24 cellular contexts compared by ENCODE assay signal in genomic region chrX:72352786-72353185, GRCh38. TPM values are rescaled to one million over a fixed set of nuclear protein-coding genes. Genes with fewer than 3 reads are reported as not detected.
DNase-seq lines count a peak whose midpoint lies in the region; ATAC-seq, FAIRE-seq and TF ChIP-seq lines count a peak whose summit lies in the region.
"Had no signal": no experiment of that assay in that cellular context is flagged by ENCODE, and none has a peak within 500 bp of the region (broad histone marks: within the 10 kb centered on the region; RNA-seq: fewer than 3 reads in every experiment).

No MANE protein-coding gene starts in this region.

- ATAC-seq in GM18909 (IDR thresholded peaks at IDR 0.05; ENCODE audit: poor library complexity, unreplicated experiment), result no peak
- ATAC-seq: A549, GM12878, GM23338, HCT116 had no signal

- no peak overlapping the region for H2AFZ ChIP-seq in astrocyte (ENCODE audit: low read depth, low read length)
- H2AFZ ChIP-seq: GM23338 had no signal

- H3K4me2 ChIP-seq in astrocyte (ENCODE audit: low read length), result no peak overlapping the region
- H3K4me2 ChIP-seq: A549; BLaER1 treated with 17β-estradiol and CSF1 and Interleukin-3, amounts not matched to agents 10 nM and 100 nM; GM23338 had no signal

- no peaks in the 10 kb centered on the region for H3K9me3 ChIP-seq in astrocyte (ENCODE audit: insufficient read depth, low read depth, low read length)
- H3K9me3 ChIP-seq: A549; BE2C; BLaER1 treated with 17β-estradiol and CSF1 and Interleukin-3, amounts not matched to agents 10 nM and 100 nM had no signal

- no peaks in the 10 kb centered on the region for H3K27me3 Mint-ChIP-seq in astrocyte (ENCODE audit: low read depth, unreplicated experiment)
- H3K27me3 Mint-ChIP-seq: CD4-positive, alpha-beta T cell had no signal

- no peak overlapping the region for H3K4me3 ChIP-seq in astrocyte (ENCODE audit: insufficient read depth, low read depth, low read length)
- H3K4me3 ChIP-seq: A549; BLaER1 treated with 17β-estradiol and CSF1 and Interleukin-3, amounts not matched to agents 10 nM and 100 nM; GM12878; GM23338 had no signal

- TF ChIP-seq CTCF in D721Med (IDR thresholded peaks at IDR 0.05; ENCODE audit: insufficient read depth, missing control alignments), result no peak
- no peak for TF ChIP-seq CTCF in astrocyte (IDR thresholded peaks at IDR 0.05; ENCODE audit: insufficient read depth, low read depth, low read length)

- H3K27ac Mint-ChIP-seq in astrocyte (ENCODE audit: unreplicated experiment), result no peak overlapping the region
- H3K27ac Mint-ChIP-seq: CD14-positive monocyte; CD4-positive, alpha-beta T cell; CD8-positive, alpha-beta memory T cell; GM23338; H9 had no signal

- no peaks in the 10 kb centered on the region for H3K27me3 ChIP-seq in astrocyte (ENCODE audit: insufficient read depth, low read length)
- H3K27me3 ChIP-seq: BE2C had no signal

- H3K79me2 ChIP-seq in astrocyte (ENCODE audit: insufficient read depth, low read length), result no peaks in the 10 kb centered on the region

- H3K4me1 Mint-ChIP-seq in astrocyte (ENCODE audit: low read depth, unreplicated experiment), result peaks cover 12% of the 10 kb centered on the region
- H3K4me1 Mint-ChIP-seq: CD14-positive monocyte; CD8-positive, alpha-beta memory T cell had no signal

- no peaks in the 10 kb centered on the region for H4K20me1 ChIP-seq in astrocyte (ENCODE audit: insufficient read depth, low read length)

- no peaks in the 10 kb centered on the region for H3K36me3 ChIP-seq in astrocyte (ENCODE audit: insufficient read depth, low read length)
- H3K36me3 ChIP-seq: BE2C had no signal

- no peaks in the 10 kb centered on the region for H3K4me1 ChIP-seq in astrocyte (ENCODE audit: insufficient read depth, low read length)
- H3K4me1 ChIP-seq: A549; BLaER1 treated with 17β-estradiol and CSF1 and Interleukin-3, amounts not matched to agents 10 nM and 100 nM had no signal

- peaks cover 3% of the 10 kb centered on the region for H3K36me3 Mint-ChIP-seq in astrocyte (ENCODE audit: low read depth, unreplicated experiment)

- no peak overlapping the region for H3K4me3 Mint-ChIP-seq in astrocyte (ENCODE audit: unreplicated experiment)
- H3K4me3 Mint-ChIP-seq: CD14-positive monocyte; CD4-positive, alpha-beta T cell; CD8-positive, alpha-beta memory T cell; GM23338; H9 had no signal

- DNase-seq in D721Med (ENCODE audit: insufficient read length, low spot score) (no peak), astrocyte (ENCODE audit: low read depth) (no peak), inferior parietal cortex (ENCODE audit: extremely low spot score) (peak; percentile 4), HTR-8/SVneo (ENCODE audit: insufficient read length, low spot score) (no peak)
- no peak for DNase-seq in stimulated activated CD4-positive, alpha-beta T cell treated with anti-CD3 and anti-CD28 coated beads, Interleukin-2, amount 100 ng/mL, for 48 hours
- DNase-seq: 8988T; ACHN; AML-193; BE2C; Calu3; CD4-positive, alpha-beta T cell; CD8-positive, alpha-beta memory T cell; COR-L47; DMS79; EL; GDM1; H9 had no signal

- FAIRE-seq in D721Med (lab: Jason Lieb, UNC) (peak; percentile 21), astrocyte (lab: Jason Lieb, UNC) (peak; percentile 96), HTR-8/SVneo (lab: Jason Lieb, UNC) (no peak)
- FAIRE-seq: A549, GM12878 had no signal

- H3K9me3 Mint-ChIP-seq in astrocyte (ENCODE audit: unreplicated experiment), result peaks cover 1% of the 10 kb centered on the region
- H3K9me3 Mint-ChIP-seq: CD4-positive, alpha-beta T cell; CD8-positive, alpha-beta memory T cell; GM23338 had no signal

- no peak overlapping the region for H3K27ac ChIP-seq in astrocyte (ENCODE audit: low read depth, low read length)
- H3K27ac ChIP-seq: A549; BLaER1 treated with 17β-estradiol and CSF1 and Interleukin-3, amounts not matched to agents 10 nM and 100 nM had no signal

- H3K9ac ChIP-seq in astrocyte (ENCODE audit: low read length), result no peak overlapping the region
- H3K9ac ChIP-seq: BLaER1 treated with 17β-estradiol and CSF1 and Interleukin-3, amounts not matched to agents 10 nM and 100 nM had no signal

RNA-seq across cellular contexts. Expression of gene CITED1, which starts 47.1 kb away (rescaled TPM):
- 0.75 TPM in 1 of 2 replicates, not detected in the other for total RNA-seq in astrocyte
- total RNA-seq: Calu3; CD8-positive, alpha-beta memory T cell; GM12878 had no signal
